In genomic region chr2:86140969-86141392, GRCh38 we compare ENCODE assay signal across 18 cellular contexts. TPM values are rescaled to one million over a fixed set of nuclear protein-coding genes. Genes with fewer than 3 reads are reported as not detected.
DNase-seq lines count a peak whose midpoint lies in the region; ATAC-seq and TF ChIP-seq lines count a peak whose summit lies in the region.
"Had no signal": no experiment of that assay in that cellular context is flagged by ENCODE, and none has a peak within 500 bp of the region (broad histone marks: within the 10 kb centered on the region; RNA-seq: fewer than 3 reads in every experiment).

No MANE protein-coding gene starts in this region.

- peaks cover 12% of the 10 kb centered on the region for H3K79me1 ChIP-seq in mesenchymal stem cell (replicated peaks; ENCODE audit: low read length, poor library complexity, severe bottlenecking)

- H2BK15ac ChIP-seq in mesenchymal stem cell (ENCODE audit: low read depth, poor library complexity, severe bottlenecking) = no peak overlapping the region

- peaks cover 23 to 56% (median 27%) of the 10 kb centered on the region in 3 donors for H3K36me3 Mint-ChIP-seq in immature natural killer cell

- no peak overlapping the region for H3K14ac ChIP-seq in mesenchymal stem cell (ENCODE audit: low read length in 2 of 2)

- H3K9me3 ChIP-seq in left ventricle myocardium inferior (replicated peaks) (no peaks in the 10 kb centered on the region), right atrium auricular region (no peaks in the 10 kb centered on the region), upper lobe of right lung (no peaks in the 10 kb centered on the region), mesenchymal stem cell (ENCODE audit: control insufficient read depth, low read length) (no peaks in the 10 kb centered on the region)
- H3K9me3 ChIP-seq: BLaER1 treated with 17β-estradiol and CSF1 and Interleukin-3, amounts not matched to agents 10 nM and 100 nM; sigmoid colon; stomach had no signal

- TF ChIP-seq CTCF in left ventricle myocardium inferior (IDR thresholded peaks at IDR 0.05; ENCODE audit: borderline replicate concordance) = no peak
- TF ChIP-seq CTCF in right atrium auricular region (IDR thresholded peaks at IDR 0.05) = no peak
- TF ChIP-seq CTCF in upper lobe of right lung (IDR thresholded peaks at IDR 0.05) = no peak

- no peak overlapping the region for H2BK12ac ChIP-seq in mesenchymal stem cell (ENCODE audit: low read length in 2 of 2)

- peak overlapping the region in 5 of 6 donors; percentile 6 to 61 (median 18) for H3K27ac Mint-ChIP-seq in immature natural killer cell

- H3K27me3 ChIP-seq in left ventricle myocardium inferior (ENCODE audit: low read depth) (no peaks in the 10 kb centered on the region), right atrium auricular region (no peaks in the 10 kb centered on the region), upper lobe of right lung (no peaks in the 10 kb centered on the region), mesenchymal stem cell (ENCODE audit: control insufficient read depth in 1 of 2, insufficient read depth in 1 of 2, low read length in 2 of 2) (no peaks in the 10 kb centered on the region)
- H3K27me3 ChIP-seq: BLaER1 treated with 17β-estradiol and CSF1 and Interleukin-3, amounts not matched to agents 10 nM and 100 nM; sigmoid colon; stomach had no signal

- H4K8ac ChIP-seq in mesenchymal stem cell (ENCODE audit: low read length) = no peak overlapping the region

- 97% methylated on average over 4 of the region's 4 CpGs for whole genome bisulfite sequencing in mesenchymal stem cell

- no peak overlapping the region for H3K23ac ChIP-seq in mesenchymal stem cell (ENCODE audit: low read length in 2 of 2)

- H3K36me3 ChIP-seq in left ventricle myocardium inferior = peaks cover 97% of the 10 kb centered on the region
- H3K36me3 ChIP-seq in right atrium auricular region = peaks cover 85% of the 10 kb centered on the region
- H3K36me3 ChIP-seq in upper lobe of right lung = peaks cover 92% of the 10 kb centered on the region
- H3K36me3 ChIP-seq in mesenchymal stem cell (ENCODE audit: control insufficient read depth in 1 of 2, insufficient read depth in 2 of 2, low read depth in 1 of 2, low read length in 2 of 2) = peaks cover 36 to 96% of the 10 kb centered on the region in 2 experiments

- in situ Hi-C loops in SK-MEL-5 (cut with HindIII; ENCODE audit: low pct_unique_long_range_greater_than_20kb, low sequenced_read_pairs) = no loop called here

- DNase-seq in left ventricle myocardium inferior = no peak
- no peak for DNase-seq in right atrium auricular region (ENCODE audit: low spot score)
- peak; percentile 97 for DNase-seq in SK-MEL-5 (ENCODE audit: low read depth, low spot score)
- DNase-seq in immature natural killer cell = no peak
- DNase-seq in upper lobe of right lung = no peak
- DNase-seq in activated CD4-positive, CD25-positive, alpha-beta regulatory T cell treated with anti-CD3 and anti-CD28 coated beads, Interleukin-2, amount 50 U/mL, for 72 hours = no peak
- no peak for DNase-seq in mesenchymal stem cell
- DNase-seq: foreskin fibroblast, islet precursor cell, Karpas-422, naive B cell, NCI-H2029 treated with DMSO at 0.1 percent for 48 hours, sigmoid colon, stomach had no signal

- no peak overlapping the region for H3K18ac ChIP-seq in mesenchymal stem cell (ENCODE audit: low read depth in 1 of 2, low read length in 2 of 2)

- ATAC-seq in upper lobe of right lung (peak; percentile 20), GM19324 (IDR thresholded peaks at IDR 0.05; ENCODE audit: low FRiP score, unreplicated experiment) (no peak)

- no peak overlapping the region for H2BK5ac ChIP-seq in mesenchymal stem cell (ENCODE audit: low read depth, low read length, poor library complexity, severe bottlenecking)

- no peaks in the 10 kb centered on the region for H3K4me1 Mint-ChIP-seq in immature natural killer cell
- H3K4me1 Mint-ChIP-seq: naive B cell had no signal

- H2BK120ac ChIP-seq in mesenchymal stem cell (ENCODE audit: low read depth, low read length) = no peak overlapping the region

- no peak overlapping the region for H2AFZ ChIP-seq in mesenchymal stem cell (ENCODE audit: low read depth, low read length)

- H3K4me3 ChIP-seq in left ventricle myocardium inferior (no peak overlapping the region), right atrium auricular region (no peak overlapping the region), upper lobe of right lung (no peak overlapping the region), mesenchymal stem cell (ENCODE audit: insufficient read depth in 1 of 2, low read depth in 1 of 2, low read length in 2 of 2) (no peak overlapping the region)
- H3K4me3 ChIP-seq: BLaER1 treated with 17β-estradiol and CSF1 and Interleukin-3, amounts not matched to agents 10 nM and 100 nM; sigmoid colon; SK-N-MC; stomach had no signal

- peaks cover 0 to 3% (median 1%) of the 10 kb centered on the region in 3 donors for H3K27me3 Mint-ChIP-seq in immature natural killer cell (ENCODE audit: low read depth in 3 of 3)
- H3K27me3 Mint-ChIP-seq: naive B cell had no signal

- intact Hi-C loops in left ventricle myocardium inferior (cut with micrococcal nuclease) = no loop called here
- intact Hi-C loops in upper lobe of right lung (cut with DNase I) = no loop called here

- H3K27ac ChIP-seq in left ventricle myocardium inferior (replicated peaks) (peak overlapping the region; percentile 36), right atrium auricular region (no peak overlapping the region), upper lobe of right lung (no peak overlapping the region), mesenchymal stem cell (ENCODE audit: low read length, poor library complexity, severe bottlenecking) (no peak overlapping the region)
- H3K27ac ChIP-seq: BLaER1 treated with 17β-estradiol and CSF1 and Interleukin-3, amounts not matched to agents 10 nM and 100 nM; sigmoid colon; SK-N-MC; stomach; VCaP had no signal

- H3K4me3 Mint-ChIP-seq in immature natural killer cell = no peak overlapping the region

- no peak overlapping the region for H3K9ac ChIP-seq in mesenchymal stem cell (ENCODE audit: low read length)
- H3K9ac ChIP-seq: BLaER1 treated with 17β-estradiol and CSF1 and Interleukin-3, amounts not matched to agents 10 nM and 100 nM had no signal

- no peaks in the 10 kb centered on the region for H3K9me3 Mint-ChIP-seq in immature natural killer cell
- H3K9me3 Mint-ChIP-seq: naive B cell had no signal

- H3K4ac ChIP-seq in mesenchymal stem cell (ENCODE audit: low read depth in 1 of 2, low read length in 2 of 2) = no peak overlapping the region

- H4K91ac ChIP-seq in mesenchymal stem cell (ENCODE audit: low read length) = no peak overlapping the region

- peaks cover 7% of the 10 kb centered on the region for H3K4me1 ChIP-seq in left ventricle myocardium inferior
- no peaks in the 10 kb centered on the region for H3K4me1 ChIP-seq in right atrium auricular region
- peaks cover 5% of the 10 kb centered on the region for H3K4me1 ChIP-seq in upper lobe of right lung
- no peaks in the 10 kb centered on the region for H3K4me1 ChIP-seq in mesenchymal stem cell (ENCODE audit: control insufficient read depth, insufficient read depth, low read depth, low read length)
- H3K4me1 ChIP-seq: sigmoid colon, stomach had no signal

- H3K4me2 ChIP-seq in mesenchymal stem cell (ENCODE audit: low read length, poor library complexity, severe bottlenecking) = no peak overlapping the region
- H3K4me2 ChIP-seq: BLaER1 treated with 17β-estradiol and CSF1 and Interleukin-3, amounts not matched to agents 10 nM and 100 nM had no signal

- no peak overlapping the region for H2AK5ac ChIP-seq in mesenchymal stem cell (ENCODE audit: low read length, severe bottlenecking)

RNA-seq across cellular contexts. Expression of gene PTCD3, which starts 34.9 kb away (rescaled TPM):
- total RNA-seq in left ventricle myocardium inferior = 158 TPM
- total RNA-seq in right atrium auricular region = 100 to 1,000 TPM in 1 of 2 donors, 10 to 100 TPM in 1; 39.5 to 153 TPM
- total RNA-seq in SK-MEL-5 (2014; rRNA removed; shearing (Covaris generic)) = 238 and 268 TPM in 2 replicates
- polyA plus RNA-seq in SK-MEL-5 (2015; cell fraction: cytosol; rRNA removed) = 52.3 and 68.1 TPM in 2 replicates
- polyA plus RNA-seq in SK-MEL-5 (2015; cell fraction: nucleus; rRNA removed) = 1,280 and 1,431 TPM in 2 replicates
- 10 to 100 TPM; 15.9 to 28.8 (median 24.0) TPM for polyA plus RNA-seq in immature natural killer cell
- total RNA-seq in upper lobe of right lung = 79.4 TPM
- polyA plus RNA-seq in mesenchymal stem cell (2013, experiment 1 of 2) = 28.0 TPM
- 28.0 TPM for polyA plus RNA-seq in mesenchymal stem cell (2013, experiment 2 of 2)

RNA-seq across cellular contexts. Expression of gene POLR1A, which starts 35.3 kb away (rescaled TPM):
- 16.3 TPM for total RNA-seq in left ventricle myocardium inferior
- total RNA-seq in right atrium auricular region = 10 to 100 TPM; 14.1 to 20.6 TPM
- 26.3 and 29.9 TPM in 2 replicates for total RNA-seq in SK-MEL-5 (2014; rRNA removed; shearing (Covaris generic))
- 29.5 and 37.5 TPM in 2 replicates for polyA plus RNA-seq in SK-MEL-5 (2015; cell fraction: cytosol; rRNA removed)
- polyA plus RNA-seq in SK-MEL-5 (2015; cell fraction: nucleus; rRNA removed) = 34.2 and 41.3 TPM in 2 replicates
- 1 to 10 TPM; 1.0 to 7.2 (median 3.1) TPM for polyA plus RNA-seq in immature natural killer cell
- total RNA-seq in upper lobe of right lung = 26.6 TPM
- polyA plus RNA-seq in mesenchymal stem cell (2013, experiment 1 of 2) = 6.9 TPM
- polyA plus RNA-seq in mesenchymal stem cell (2013, experiment 2 of 2) = 6.5 TPM

RNA-seq across cellular contexts. Expression of gene IMMT, which starts 54.3 kb away (rescaled TPM):
- total RNA-seq in left ventricle myocardium inferior = 288 TPM
- total RNA-seq in right atrium auricular region = 100 to 1,000 TPM; 104 to 177 TPM
- total RNA-seq in SK-MEL-5 (2014; rRNA removed; shearing (Covaris generic)) = 116 and 145 TPM in 2 replicates
- 168 and 215 TPM in 2 replicates for polyA plus RNA-seq in SK-MEL-5 (2015; cell fraction: cytosol; rRNA removed)
- polyA plus RNA-seq in SK-MEL-5 (2015; cell fraction: nucleus; rRNA removed) = 139 and 144 TPM in 2 replicates
- polyA plus RNA-seq in immature natural killer cell = 10 to 100 TPM; 37.5 to 70.9 (median 49.7) TPM
- total RNA-seq in upper lobe of right lung = 54.9 TPM
- polyA plus RNA-seq in mesenchymal stem cell (2013, experiment 1 of 2) = 77.0 TPM
- polyA plus RNA-seq in mesenchymal stem cell (2013, experiment 2 of 2) = 76.1 TPM

RNA-seq across cellular contexts. Expression of gene MRPL35, which starts 58.3 kb away (rescaled TPM):
- total RNA-seq in left ventricle myocardium inferior (111 TPM), right atrium auricular region (10 to 100 TPM; 36.0 to 53.5 TPM), upper lobe of right lung (16.7 TPM)
- 186 and 193 TPM in 2 replicates for total RNA-seq in SK-MEL-5 (2014; rRNA removed; shearing (Covaris generic))
- 157 and 170 TPM in 2 replicates for polyA plus RNA-seq in SK-MEL-5 (2015; cell fraction: cytosol; rRNA removed)
- 111 and 148 TPM in 2 replicates for polyA plus RNA-seq in SK-MEL-5 (2015; cell fraction: nucleus; rRNA removed)
- 10 to 100 TPM; 16.0 to 24.6 (median 16.6) TPM for polyA plus RNA-seq in immature natural killer cell
- polyA plus RNA-seq in mesenchymal stem cell (2013, experiment 1 of 2) = 35.3 TPM
- 39.0 TPM for polyA plus RNA-seq in mesenchymal stem cell (2013, experiment 2 of 2)
